1 cellular context compared by ENCODE assay signal in the genomic region with DNA sequence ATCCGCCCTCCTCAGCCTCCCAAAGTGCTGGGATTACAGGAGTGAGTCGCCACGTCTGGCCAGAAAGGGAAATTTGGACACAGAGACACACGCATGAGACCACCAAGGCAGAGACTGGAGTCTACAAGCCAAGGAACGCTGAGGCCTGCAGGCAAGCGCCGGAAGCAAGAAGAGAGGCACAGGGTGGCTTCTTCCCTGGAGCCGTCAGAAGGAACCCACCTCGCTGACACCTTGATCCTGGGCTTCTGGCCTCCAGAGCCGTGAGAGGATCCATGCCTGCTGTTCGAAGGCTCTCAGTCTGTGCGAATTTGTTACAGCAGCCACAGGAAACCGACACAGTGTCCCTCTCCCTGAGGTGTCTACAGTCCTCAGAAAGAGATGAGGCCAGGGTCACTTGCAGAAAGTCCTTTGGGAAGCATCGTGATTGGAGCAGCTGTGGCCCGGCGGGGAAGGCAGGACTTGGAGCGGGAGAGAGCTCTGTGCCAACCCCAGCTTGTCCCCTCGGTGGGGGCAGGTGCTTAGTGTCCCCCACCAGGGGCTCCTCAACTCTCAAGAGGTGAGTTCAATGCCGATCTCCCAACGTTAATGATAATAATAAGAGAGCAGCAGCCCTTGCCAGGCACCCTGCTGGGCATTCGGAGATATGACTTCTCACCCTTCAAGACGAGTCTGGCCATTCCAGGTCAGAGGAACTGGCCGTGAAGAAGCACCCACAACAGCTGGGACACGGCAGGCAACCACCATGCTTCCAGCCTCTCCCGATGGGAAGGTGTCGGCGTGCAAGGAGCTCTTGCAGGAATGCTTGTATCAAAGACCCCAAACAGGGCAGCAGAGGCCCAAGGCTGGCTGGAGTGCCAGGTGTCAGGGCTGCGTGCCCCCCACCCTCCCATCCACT.
TF ChIP-seq lines count a peak whose summit lies in the region.

No MANE protein-coding gene starts in this region.

TF ChIP-seq in HCT116, 20 proteins besides CTCF, POLR2A, EP300 and RAD21:
- TF ChIP-seq TCF7L2 (IDR thresholded peaks at IDR 0.05; ENCODE audit: borderline replicate concordance, extremely low read depth, insufficient read depth, insufficient read length) (no peak), POLR2AphosphoS5 (IDR thresholded peaks at IDR 0.05; ENCODE audit: low read depth, low read length) (no peak), SIN3A (IDR thresholded peaks at IDR 0.05; ENCODE audit: low read depth) (no peak), FOSL1 (IDR thresholded peaks at IDR 0.05; ENCODE audit: low read depth) (no peak), CEBPB (IDR thresholded peaks at IDR 0.05; ENCODE audit: low read depth) (no peak), ELF1 (IDR thresholded peaks at IDR 0.05; ENCODE audit: borderline replicate concordance, low read depth) (no peak), SP1 (IDR thresholded peaks at IDR 0.05; ENCODE audit: low read depth) (no peak), ZNF274 (IDR thresholded peaks at IDR 0.05; ENCODE audit: low read depth, low read length) (no peak), SRF (IDR thresholded peaks at IDR 0.05; ENCODE audit: low read depth) (no peak), ZFX (IDR thresholded peaks at IDR 0.05) (no peak), JUND (IDR thresholded peaks at IDR 0.05) (no peak), YY1 (IDR thresholded peaks at IDR 0.05; ENCODE audit: extremely low read depth, insufficient replicate concordance, low read depth, low read length) (no peak), EZH2phosphoT487 (IDR thresholded peaks at IDR 0.05; ENCODE audit: borderline replicate concordance) (no peak), ATF3 (IDR thresholded peaks at IDR 0.05) (no peak), EZH2 (IDR thresholded peaks at IDR 0.05) (no peak), EGR1 (IDR thresholded peaks at IDR 0.05; ENCODE audit: low read depth) (no peak)
- TF ChIP-seq, protein P1, sequence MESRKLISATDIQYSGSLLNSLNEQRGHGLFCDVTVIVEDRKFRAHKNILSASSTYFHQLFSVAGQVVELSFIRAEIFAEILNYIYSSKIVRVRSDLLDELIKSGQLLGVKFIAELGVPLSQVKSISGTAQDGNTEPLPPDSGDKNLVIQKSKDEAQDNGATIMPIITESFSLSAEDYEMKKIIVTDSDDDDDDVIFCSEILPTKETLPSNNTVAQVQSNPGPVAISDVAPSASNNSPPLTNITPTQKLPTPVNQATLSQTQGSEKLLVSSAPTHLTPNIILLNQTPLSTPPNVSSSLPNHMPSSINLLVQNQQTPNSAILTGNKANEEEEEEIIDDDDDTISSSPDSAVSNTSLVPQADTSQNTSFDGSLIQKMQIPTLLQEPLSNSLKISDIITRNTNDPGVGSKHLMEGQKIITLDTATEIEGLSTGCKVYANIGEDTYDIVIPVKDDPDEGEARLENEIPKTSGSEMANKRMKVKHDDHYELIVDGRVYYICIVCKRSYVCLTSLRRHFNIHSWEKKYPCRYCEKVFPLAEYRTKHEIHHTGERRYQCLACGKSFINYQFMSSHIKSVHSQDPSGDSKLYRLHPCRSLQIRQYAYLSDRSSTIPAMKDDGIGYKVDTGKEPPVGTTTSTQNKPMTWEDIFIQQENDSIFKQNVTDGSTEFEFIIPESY (IDR thresholded peaks at IDR 0.05; ENCODE audit: extremely low read depth, insufficient replicate concordance, low read length), result no peak
- TF ChIP-seq, protein P2, sequence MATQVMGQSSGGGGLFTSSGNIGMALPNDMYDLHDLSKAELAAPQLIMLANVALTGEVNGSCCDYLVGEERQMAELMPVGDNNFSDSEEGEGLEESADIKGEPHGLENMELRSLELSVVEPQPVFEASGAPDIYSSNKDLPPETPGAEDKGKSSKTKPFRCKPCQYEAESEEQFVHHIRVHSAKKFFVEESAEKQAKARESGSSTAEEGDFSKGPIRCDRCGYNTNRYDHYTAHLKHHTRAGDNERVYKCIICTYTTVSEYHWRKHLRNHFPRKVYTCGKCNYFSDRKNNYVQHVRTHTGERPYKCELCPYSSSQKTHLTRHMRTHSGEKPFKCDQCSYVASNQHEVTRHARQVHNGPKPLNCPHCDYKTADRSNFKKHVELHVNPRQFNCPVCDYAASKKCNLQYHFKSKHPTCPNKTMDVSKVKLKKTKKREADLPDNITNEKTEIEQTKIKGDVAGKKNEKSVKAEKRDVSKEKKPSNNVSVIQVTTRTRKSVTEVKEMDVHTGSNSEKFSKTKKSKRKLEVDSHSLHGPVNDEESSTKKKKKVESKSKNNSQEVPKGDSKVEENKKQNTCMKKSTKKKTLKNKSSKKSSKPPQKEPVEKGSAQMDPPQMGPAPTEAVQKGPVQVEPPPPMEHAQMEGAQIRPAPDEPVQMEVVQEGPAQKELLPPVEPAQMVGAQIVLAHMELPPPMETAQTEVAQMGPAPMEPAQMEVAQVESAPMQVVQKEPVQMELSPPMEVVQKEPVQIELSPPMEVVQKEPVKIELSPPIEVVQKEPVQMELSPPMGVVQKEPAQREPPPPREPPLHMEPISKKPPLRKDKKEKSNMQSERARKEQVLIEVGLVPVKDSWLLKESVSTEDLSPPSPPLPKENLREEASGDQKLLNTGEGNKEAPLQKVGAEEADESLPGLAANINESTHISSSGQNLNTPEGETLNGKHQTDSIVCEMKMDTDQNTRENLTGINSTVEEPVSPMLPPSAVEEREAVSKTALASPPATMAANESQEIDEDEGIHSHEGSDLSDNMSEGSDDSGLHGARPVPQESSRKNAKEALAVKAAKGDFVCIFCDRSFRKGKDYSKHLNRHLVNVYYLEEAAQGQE (IDR thresholded peaks at IDR 0.05; ENCODE audit: low read depth), result no peak
- TF ChIP-seq, protein P3, sequence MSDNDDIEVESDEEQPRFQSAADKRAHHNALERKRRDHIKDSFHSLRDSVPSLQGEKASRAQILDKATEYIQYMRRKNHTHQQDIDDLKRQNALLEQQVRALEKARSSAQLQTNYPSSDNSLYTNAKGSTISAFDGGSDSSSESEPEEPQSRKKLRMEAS (IDR thresholded peaks at IDR 0.05), result no peak
